In genomic region chr5:134223406-134224251, GRCh38 we compare ENCODE assay signal across 8 cellular contexts. TPM values are rescaled to one million over a fixed set of nuclear protein-coding genes. Genes with fewer than 3 reads are reported as not detected.
DNase-seq lines count a peak whose midpoint lies in the region; ATAC-seq and TF ChIP-seq lines count a peak whose summit lies in the region.

No MANE protein-coding gene starts in this region.

- H3K36me3 Mint-ChIP-seq in brain (peaks cover 51% of the 10 kb centered on the region), mesothelial cell of epicardium (peaks cover 5% of the 10 kb centered on the region)

- H3K9me3 Mint-ChIP-seq in brain: peaks cover 0 to 2% (median 0%) of the 10 kb centered on the region in 5 experiments
- no peaks in the 10 kb centered on the region for H3K9me3 Mint-ChIP-seq in mesothelial cell of epicardium

- peaks cover 17% of the 10 kb centered on the region for H3K36me3 ChIP-seq in HUES6 (ENCODE audit: control insufficient read depth, insufficient read depth, low read length)

- H3K27me3 ChIP-seq in AG04450 (ENCODE audit: control insufficient read depth, insufficient read depth, low read length): no peaks in the 10 kb centered on the region
- no peaks in the 10 kb centered on the region for H3K27me3 ChIP-seq in HUES6 (ENCODE audit: control insufficient read depth, insufficient read depth, low read length)

- H3K27ac ChIP-seq in AG04450 (ENCODE audit: low read depth, low read length) (no peak overlapping the region), HUES6 (ENCODE audit: low read depth, low read length) (no peak overlapping the region)

- ATAC-seq in GM21423 (IDR thresholded peaks at IDR 0.05; ENCODE audit: unreplicated experiment): no peak
- no peak for ATAC-seq in HG03196 (IDR thresholded peaks at IDR 0.05; ENCODE audit: unreplicated experiment)
- no peak for ATAC-seq in HG03135 (IDR thresholded peaks at IDR 0.05; ENCODE audit: unreplicated experiment)

- H3K9ac ChIP-seq in HUES6 (ENCODE audit: low read length): no peak overlapping the region

- POLR2A ChIA-PET in AG04450 (lab: Yijun Ruan, JAX): interaction anchor here (1.7 kb wide), 1 partner anchor 21 kb away, joined by 5 read pairs; no protein-coding TSS in a partner anchor

- peaks cover 7% of the 10 kb centered on the region for H3K27me3 Mint-ChIP-seq in brain
- H3K27me3 Mint-ChIP-seq in mesothelial cell of epicardium (ENCODE audit: low read depth): no peaks in the 10 kb centered on the region

- peak overlapping the region; percentile 96 for H3K4me3 ChIP-seq in AG04450 (ENCODE audit: low read depth, low read length)
- H3K4me3 ChIP-seq in HUES6 (ENCODE audit: low read depth, low read length): peak overlapping the region; percentile 99

- peaks cover 69% of the 10 kb centered on the region for H3K4me1 Mint-ChIP-seq in brain
- H3K4me1 Mint-ChIP-seq in mesothelial cell of epicardium: peaks cover 53% of the 10 kb centered on the region

- TF ChIP-seq CTCF in AG04450 (IDR thresholded peaks at IDR 0.05; ENCODE audit: low read depth, low read length): no peak
- no peak for TF ChIP-seq CTCF in brain (conservative IDR thresholded peaks at IDR 0.05)
- no peak for TF ChIP-seq CTCF in mesothelial cell of epicardium (IDR thresholded peaks at IDR 0.05; ENCODE audit: unreplicated experiment)

- CTCF ChIA-PET in AG04450 (lab: Charles Lee): interaction anchor here (1.7 to 8.7 kb wide), 2 partner anchors 39 to 66 kb away, joined by 6 to 37 read pairs; no protein-coding TSS in a partner anchor

- H3K4me1 ChIP-seq in HUES6 (ENCODE audit: control insufficient read depth, insufficient read depth, low read length): peaks cover 23% of the 10 kb centered on the region

- H3K9me3 ChIP-seq in AG04450 (ENCODE audit: control insufficient read depth, insufficient read depth, low read length) (no peaks in the 10 kb centered on the region; the same call in 1 of the 2 replicates), HUES6 (ENCODE audit: control insufficient read depth, insufficient read depth, low read depth, low read length) (no peaks in the 10 kb centered on the region)

- H3K4me3 Mint-ChIP-seq in brain (peak overlapping the region; percentile 84 to 92 (median 89)), mesothelial cell of epicardium (peak overlapping the region; percentile 94)

- no peak for DNase-seq in AG04450 (ENCODE audit: low read depth, low spot score)
- DNase-seq in mesothelial cell of epicardium (ENCODE audit: low spot score in 2 of 2, unreplicated experiment in 2 of 2): no peak
- no peak for DNase-seq in stimulated activated CD4-positive, alpha-beta T cell treated with anti-CD3 and anti-CD28 coated beads, Interleukin-1b, Interleukin-23, amount 100 ng/mL, for 48 hours

- peak overlapping the region; percentile 16 to 99 (median 96) for H3K27ac Mint-ChIP-seq in brain
- peak overlapping the region; percentile 99 for H3K27ac Mint-ChIP-seq in mesothelial cell of epicardium

RNA-seq across cellular contexts. Expression of gene PPP2CA, which starts 2.2 kb away (rescaled TPM):
- polyA plus RNA-seq in AG04450 (2011; rRNA removed) (175 and 252 TPM in 2 replicates), brain (ENCODE audit: insufficient read depth, low read depth, low replicate concordance) (112 TPM)
- 49.5 and 107 TPM in 2 replicates for polyA minus RNA-seq in AG04450 (2011; rRNA and poly(A)+ RNA removed)
- 126 to 137 TPM (median 134 TPM) in 3 replicates for total RNA-seq in mesothelial cell of epicardium

RNA-seq across cellular contexts. Expression of gene SKP1, which starts 46.9 kb away (rescaled TPM):
- polyA plus RNA-seq in AG04450 (2011; rRNA removed) (725 and 1,036 TPM in 2 replicates), brain (ENCODE audit: insufficient read depth, low read depth, low replicate concordance) (664 TPM)
- polyA minus RNA-seq in AG04450 (2011; rRNA and poly(A)+ RNA removed): 151 and 283 TPM in 2 replicates
- 342 to 352 TPM (median 344 TPM) in 3 replicates for total RNA-seq in mesothelial cell of epicardium
